In the genomic region with DNA sequence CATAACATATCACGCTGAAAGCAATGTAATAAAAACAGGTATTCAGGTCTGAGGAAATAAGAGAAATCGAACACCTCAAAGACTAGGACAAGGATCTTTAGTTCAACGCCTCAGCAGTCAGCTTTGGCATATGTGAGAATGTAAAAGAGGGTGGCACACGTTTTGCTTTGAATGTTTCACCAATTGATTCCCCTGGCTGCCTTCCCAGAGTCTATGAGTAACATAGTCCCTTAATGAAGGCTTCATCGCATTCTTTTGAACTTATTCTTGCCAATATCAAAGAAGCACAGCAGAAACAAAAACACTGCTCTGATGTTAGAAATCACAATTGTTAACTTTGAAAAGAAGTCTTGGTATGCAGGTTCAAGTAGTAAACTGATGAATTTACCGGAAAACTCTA, we compare ENCODE assay signal across 11 cellular contexts.
DNase-seq lines count a peak whose midpoint lies in the region; ATAC-seq, FAIRE-seq and TF ChIP-seq lines count a peak whose summit lies in the region.
"Had no signal": no experiment of that assay in that cellular context is flagged by ENCODE, and none has a peak within 500 bp of the region (broad histone marks: within the 10 kb centered on the region; RNA-seq: fewer than 3 reads in every experiment).

No MANE protein-coding gene starts in this region.

- H3K23ac ChIP-seq in H1 (ENCODE audit: insufficient read length), result no peak overlapping the region
- no peak overlapping the region for H3K23ac ChIP-seq in neuronal stem cell (ENCODE audit: low read depth, low read length, poor library complexity)

- no peak overlapping the region for H2BK20ac ChIP-seq in H1 (ENCODE audit: low read length)

- H3K27me3 Mint-ChIP-seq in activated naive CD8-positive, alpha-beta T cell treated with anti-CD3 and anti-CD28 coated beads, Interleukin-2, amount 50 U/mL, for 24 hours, result no peaks in the 10 kb centered on the region
- H3K27me3 Mint-ChIP-seq: CD8-positive, alpha-beta memory T cell; naive thymus-derived CD4-positive, alpha-beta T cell had no signal

- H2AK5ac ChIP-seq in H1 (ENCODE audit: low read depth, low read length), result no peak overlapping the region
- no peak overlapping the region for H2AK5ac ChIP-seq in neuronal stem cell (ENCODE audit: low read depth, low read length)

- no peak for TF ChIP-seq EP300 in H1 (IDR thresholded peaks at IDR 0.05; ENCODE audit: borderline replicate concordance in 1 of 2, low read depth in 2 of 2, low read length in 2 of 2)

- H2BK12ac ChIP-seq in H1 (ENCODE audit: low read depth, low read length) (no peak overlapping the region; the same call in 1 of the 2 replicates), neuronal stem cell (ENCODE audit: low read length) (no peak overlapping the region)

- H3K4me3 Mint-ChIP-seq in activated naive CD8-positive, alpha-beta T cell treated with anti-CD3 and anti-CD28 coated beads, Interleukin-2, amount 50 U/mL, for 24 hours, result no peak overlapping the region
- H3K4me3 Mint-ChIP-seq: CD8-positive, alpha-beta memory T cell; naive thymus-derived CD4-positive, alpha-beta T cell had no signal

- no peak for ATAC-seq in GM18505 (IDR thresholded peaks at IDR 0.05; ENCODE audit: unreplicated experiment)
- ATAC-seq in activated naive CD8-positive, alpha-beta T cell treated with anti-CD3 and anti-CD28 coated beads, Interleukin-2, amount 50 U/mL, for 24 hours, result no peak
- ATAC-seq: naive thymus-derived CD4-positive, alpha-beta T cell had no signal

- H3K9ac ChIP-seq in H1 (replicated peaks in 1 of 4; ENCODE audit: extremely low read depth in 1 of 4, low read depth in 3 of 4, low read length in 3 of 4) (no peak overlapping the region), neuronal stem cell (ENCODE audit: low read depth, low read length, poor library complexity) (no peak overlapping the region)

- no peaks in the 10 kb centered on the region for H3K36me3 ChIP-seq in H1 (ENCODE audit: control insufficient read depth in 2 of 4, insufficient read depth in 4 of 4, low read length in 3 of 4)
- H3K36me3 ChIP-seq in neuronal stem cell (replicated peaks in 1 of 2; ENCODE audit: control insufficient read depth in 2 of 2, insufficient read depth in 2 of 2, low read length in 2 of 2), result no peaks in the 10 kb centered on the region

- no peak overlapping the region for H2BK5ac ChIP-seq in H1 (ENCODE audit: low read depth, low read length)
- H2BK5ac ChIP-seq in neuronal stem cell (ENCODE audit: low read length), result no peak overlapping the region

- 0 out of 2 replicates have a peak overlapping the region, but pooled peaks have one; percentile 9 for H2AFZ ChIP-seq in H1 (ENCODE audit: low read length)
- H2AFZ ChIP-seq in neuronal stem cell (ENCODE audit: low read length), result peak overlapping the region; percentile 24

- H3K14ac ChIP-seq in H1 (ENCODE audit: insufficient read length), result no peak overlapping the region
- H3K14ac ChIP-seq in neuronal stem cell (ENCODE audit: low read length), result no peak overlapping the region

- no peak for TF ChIP-seq RAD21 in H1 (IDR thresholded peaks at IDR 0.05 in 1 of 2, conservative IDR thresholded peaks at IDR 0.05 in 1 of 2; ENCODE audit: low read depth in 2 of 2, low read length in 2 of 2)

- H3K18ac ChIP-seq in H1 (ENCODE audit: extremely low read depth, low read length) (no peak overlapping the region), neuronal stem cell (ENCODE audit: low read length) (no peak overlapping the region)

- no peak overlapping the region for H4K5ac ChIP-seq in H1 (ENCODE audit: insufficient read length, low read depth, low read length)

- H2BK15ac ChIP-seq in H1 (ENCODE audit: low read length), result no peak overlapping the region
- no peak overlapping the region for H2BK15ac ChIP-seq in neuronal stem cell (ENCODE audit: low read length)

- H4K20me1 ChIP-seq in H1 (replicated peaks in 1 of 2; ENCODE audit: control insufficient read depth in 1 of 2, insufficient read depth in 2 of 2, low read length in 2 of 2), result no peaks in the 10 kb centered on the region

- H3K27me3 ChIP-seq in H1 (replicated peaks in 1 of 4; ENCODE audit: control insufficient read depth in 3 of 4, extremely low read depth in 1 of 4, insufficient read depth in 3 of 4, low read length in 3 of 4) (no peaks in the 10 kb centered on the region), neuronal stem cell (ENCODE audit: control insufficient read depth in 3 of 3, insufficient read depth in 3 of 3, low read depth in 1 of 3, low read length in 3 of 3) (no peaks in the 10 kb centered on the region)

- POLR2A ChIA-PET in H1 (lab: Charles Lee; ENCODE audit: partially characterized antibody), result no interaction called here

- CTCF ChIA-PET in H1 (lab: Charles Lee; ENCODE audit: partially characterized antibody), result interaction anchor here (0.5 kb wide), 1 partner anchor 13 kb away, joined by 3 read pairs; no protein-coding TSS in a partner anchor

- H3K27ac ChIP-seq in C4-2B (no peak overlapping the region), H1 (ENCODE audit: low read depth, low read length) (no peak overlapping the region), neuronal stem cell (replicated peaks; ENCODE audit: low read length) (peak overlapping the region; percentile 38)

- H3K79me2 ChIP-seq in H1 (ENCODE audit: control insufficient read depth in 1 of 2, insufficient read depth in 2 of 2, low read length in 2 of 2), result no peaks in the 10 kb centered on the region

- H4K91ac ChIP-seq in H1 (replicated peaks; ENCODE audit: insufficient read length, low read length) (no peak overlapping the region), neuronal stem cell (ENCODE audit: low read depth, low read length, poor library complexity) (no peak overlapping the region)

- H3K56ac ChIP-seq in H1 (replicated peaks; ENCODE audit: insufficient read length, low read depth, low read length), result no peak overlapping the region

- peaks cover 0 to 4% (median 2%) of the 10 kb centered on the region in 4 experiments; a peak in 2 of 7 replicates for H3K4me1 ChIP-seq in H1 (replicated peaks in 1 of 4; ENCODE audit: control insufficient read depth in 3 of 4, insufficient read depth in 4 of 4, low read length in 3 of 4)
- H3K4me1 ChIP-seq in neuronal stem cell (ENCODE audit: control insufficient read depth in 2 of 2, insufficient read depth in 1 of 2, low read depth in 1 of 2, low read length in 2 of 2), result peaks cover 4 to 48% of the 10 kb centered on the region in 2 donors

- H3K4me2 ChIP-seq in H1 (ENCODE audit: insufficient read depth in 1 of 2, low read depth in 2 of 2, low read length in 2 of 2), result no peak overlapping the region
- no peak overlapping the region for H3K4me2 ChIP-seq in neuronal stem cell (ENCODE audit: insufficient read depth, low read length, poor library complexity, severe bottlenecking)

- TF ChIP-seq CTCF in C4-2B (conservative IDR thresholded peaks at IDR 0.05) (peak; percentile 15; the same call in 1 of the 2 replicates), H1 (IDR thresholded peaks at IDR 0.05; ENCODE audit: control extremely low read depth in 1 of 3, insufficient read depth in 1 of 3, low read depth in 1 of 3, low read length in 3 of 3) (no peak)

- no peaks in the 10 kb centered on the region for H3K9me3 ChIP-seq in H1 (ENCODE audit: insufficient read depth in 2 of 2, low read depth in 1 of 2, low read length in 1 of 2)
- no peaks in the 10 kb centered on the region for H3K9me3 ChIP-seq in neuronal stem cell (replicated peaks in 1 of 2; ENCODE audit: control insufficient read depth in 2 of 2, insufficient read depth in 1 of 2, low read depth in 1 of 2, low read length in 2 of 2)

- no peak overlapping the region for H2BK120ac ChIP-seq in H1 (replicated peaks; ENCODE audit: low read depth, low read length)
- no peak overlapping the region for H2BK120ac ChIP-seq in neuronal stem cell (ENCODE audit: low read depth, low read length)

- TF ChIP-seq POLR2A in H1 (IDR thresholded peaks at IDR 0.05; ENCODE audit: control extremely low read depth in 1 of 2, low read depth in 2 of 2, low read length in 2 of 2), result no peak
- TF ChIP-seq POLR2A in GM18505 (IDR thresholded peaks at IDR 0.05; ENCODE audit: borderline replicate concordance, extremely low read depth, insufficient read depth, insufficient read length), result no peak

- H3K9me3 Mint-ChIP-seq in activated naive CD8-positive, alpha-beta T cell treated with anti-CD3 and anti-CD28 coated beads, Interleukin-2, amount 50 U/mL, for 24 hours, result no peaks in the 10 kb centered on the region
- H3K9me3 Mint-ChIP-seq: naive thymus-derived CD4-positive, alpha-beta T cell had no signal

- H3K4ac ChIP-seq in H1 (replicated peaks; ENCODE audit: insufficient read length, low read depth, low read length), result no peak overlapping the region
- H3K4ac ChIP-seq in neuronal stem cell (ENCODE audit: low read length), result no peak overlapping the region

- FAIRE-seq in H1 (lab: Jason Lieb, UNC), result no peak

- H3K23me2 ChIP-seq in H1 (ENCODE audit: low read depth, low read length), result peaks cover 2% of the 10 kb centered on the region; the same call in 1 of the 2 replicates

- no peaks in the 10 kb centered on the region for H3K36me3 Mint-ChIP-seq in activated naive CD8-positive, alpha-beta T cell treated with anti-CD3 and anti-CD28 coated beads, Interleukin-2, amount 50 U/mL, for 24 hours (ENCODE audit: low read depth)
- H3K36me3 Mint-ChIP-seq: CD8-positive, alpha-beta memory T cell; naive thymus-derived CD4-positive, alpha-beta T cell had no signal

- H3K79me1 ChIP-seq in H1 (ENCODE audit: low read depth, low read length), result no peaks in the 10 kb centered on the region
- H3K79me1 ChIP-seq in neuronal stem cell (ENCODE audit: low read depth, low read length), result no peaks in the 10 kb centered on the region

- DNase-seq in NCI-H226 (peak; percentile 85), H1 (ENCODE audit: low read depth in 1 of 2, low spot score in 2 of 2) (no peak), neuronal stem cell (ENCODE audit: low spot score) (no peak), NCI-H510A (lab: John Stamatoyannopoulos, UW) (no peak), Kasumi-1 (lab: John Stamatoyannopoulos, UW) (no peak)
- DNase-seq in activated naive CD8-positive, alpha-beta T cell treated with anti-CD3 and anti-CD28 coated beads, Interleukin-2, amount 50 U/mL, for 24 hours, result no peak
- DNase-seq: activated CD4-positive, CD25-positive, alpha-beta regulatory T cell treated with anti-CD3 and anti-CD28 coated beads, Interleukin-2, amount 50 U/mL, for 72 hours; CD8-positive, alpha-beta memory T cell; naive thymus-derived CD4-positive, alpha-beta T cell had no signal

- H3K4me3 ChIP-seq in H1 (ENCODE audit: extremely low read depth in 1 of 4, insufficient read depth in 2 of 4, low read depth in 3 of 4, low read length in 4 of 4), result no peak overlapping the region
- H3K4me3 ChIP-seq in neuronal stem cell (ENCODE audit: low read length in 2 of 2), result no peak overlapping the region

- H4K8ac ChIP-seq in H1 (ENCODE audit: extremely low read depth, insufficient read depth, low read length), result no peak overlapping the region
- H4K8ac ChIP-seq in neuronal stem cell (ENCODE audit: low read depth, low read length), result no peak overlapping the region

- no peak overlapping the region for H3K27ac Mint-ChIP-seq in activated naive CD8-positive, alpha-beta T cell treated with anti-CD3 and anti-CD28 coated beads, Interleukin-2, amount 50 U/mL, for 24 hours
- H3K27ac Mint-ChIP-seq: CD8-positive, alpha-beta memory T cell; naive thymus-derived CD4-positive, alpha-beta T cell had no signal

- 73% methylated on average over 6 of the region's 6 CpGs; no CpG with 5 or more reads in 1 of the 2 experiments for WGBS in H1 (ENCODE audit: extremely low coverage in 1 of 2, insufficient coverage in 1 of 2, insufficient read length in 1 of 2, insufficient replicate concordance in 2 of 2, low coverage in 1 of 2, low lambda C conversion rate in 2 of 2, missing lambda C conversion rate in 1 of 2), 2 experiments
- no CpG with 5 or more reads among the region's 6 CpGs for WGBS in neuronal stem cell (ENCODE audit: extremely low coverage in 2 of 2, insufficient read length in 2 of 2, insufficient replicate concordance in 1 of 2), 2 donors

- H3K4me1 Mint-ChIP-seq in activated naive CD8-positive, alpha-beta T cell treated with anti-CD3 and anti-CD28 coated beads, Interleukin-2, amount 50 U/mL, for 24 hours, result no peaks in the 10 kb centered on the region
- H3K4me1 Mint-ChIP-seq: CD8-positive, alpha-beta memory T cell; naive thymus-derived CD4-positive, alpha-beta T cell had no signal
